In genomic region chr15:99421758-99422157, GRCh38 we compare ENCODE assay signal across 21 cellular contexts.
DNase-seq lines count a peak whose midpoint lies in the region; ATAC-seq and TF ChIP-seq lines count a peak whose summit lies in the region.
"Had no signal": no experiment of that assay in that cellular context is flagged by ENCODE, and none has a peak within 500 bp of the region (broad histone marks: within the 10 kb centered on the region; RNA-seq: fewer than 3 reads in every experiment).

No MANE protein-coding gene starts in this region.

- H3K9me3 ChIP-seq in CD4-positive, CD25-positive, alpha-beta regulatory T cell (ENCODE audit: control insufficient read depth in 2 of 2, low read length in 2 of 2), result no peaks in the 10 kb centered on the region
- H3K9me3 ChIP-seq in CD8-positive, alpha-beta T cell (ENCODE audit: low read length), result no peaks in the 10 kb centered on the region
- H3K9me3 ChIP-seq in hepatocyte (ENCODE audit: low read depth), result no peaks in the 10 kb centered on the region
- H3K9me3 ChIP-seq: MG63 had no signal

- no peak overlapping the region for H3K27ac ChIP-seq in CD4-positive, CD25-positive, alpha-beta regulatory T cell (ENCODE audit: insufficient read depth, low read length, poor library complexity, severe bottlenecking)
- no peak overlapping the region for H3K27ac ChIP-seq in CD8-positive, alpha-beta T cell (ENCODE audit: low read depth, low read length)
- peak overlapping the region; percentile 68 for H3K27ac ChIP-seq in hepatocyte
- H3K27ac ChIP-seq: HL-60 had no signal

- no peaks in the 10 kb centered on the region for H3K9me2 ChIP-seq in hepatocyte (replicated peaks; ENCODE audit: insufficient read depth)

- no peaks in the 10 kb centered on the region for H3K79me2 ChIP-seq in hepatocyte

- H2AFZ ChIP-seq in hepatocyte, result no peak overlapping the region

- TF ChIP-seq CTCF in CD8-positive, alpha-beta T cell (IDR thresholded peaks at IDR 0.05), result no peak
- TF ChIP-seq CTCF in hepatocyte (IDR thresholded peaks at IDR 0.05; ENCODE audit: poor library complexity), result no peak

- peak overlapping the region; percentile 15 for H3K4me3 ChIP-seq in CD4-positive, CD25-positive, alpha-beta regulatory T cell (ENCODE audit: low read depth, low read length)
- no peak overlapping the region for H3K4me3 ChIP-seq in CD8-positive, alpha-beta T cell (ENCODE audit: low read depth, low read length)
- H3K4me3 ChIP-seq in hepatocyte, result no peak overlapping the region
- H3K4me3 ChIP-seq: BLaER1 treated with 17β-estradiol and CSF1 and Interleukin-3, amounts not matched to agents 10 nM and 100 nM; MG63 had no signal

- POLR2A ChIA-PET in CD8-positive, alpha-beta T cell (lab: Charles Lee), result interaction anchor here (1.1 to 1.5 kb wide), 4 partner anchors 13 to 145 kb away, joined by 3 to 5 read pairs (median 4); partner anchors contain the start of gene MEF2A

- no peaks in the 10 kb centered on the region for H3K36me3 ChIP-seq in CD4-positive, CD25-positive, alpha-beta regulatory T cell (ENCODE audit: control insufficient read depth, insufficient read depth, low read length)
- no peaks in the 10 kb centered on the region for H3K36me3 ChIP-seq in CD8-positive, alpha-beta T cell (ENCODE audit: insufficient read depth, low read length)
- no peaks in the 10 kb centered on the region for H3K36me3 ChIP-seq in hepatocyte (replicated peaks; ENCODE audit: insufficient read depth, low read depth)
- H3K36me3 ChIP-seq: BLaER1 treated with 17β-estradiol and CSF1 and Interleukin-3, amounts not matched to agents 10 nM and 100 nM; MG63 had no signal

- WGBS in hepatocyte (ENCODE audit: low lambda C conversion rate, missing lambda C conversion rate), result 97% methylated on average over 1 of the region's 1 CpG

- H3K27ac Mint-ChIP-seq in activated CD8-positive, alpha-beta memory T cell treated with anti-CD3 and anti-CD28 coated beads, Interleukin-2, amount 10 ng/mL, durations not matched to agents 7 days and 5 days, result no peak overlapping the region
- peak overlapping the region; percentile 9 to 89 (median 69) for H3K27ac Mint-ChIP-seq in CD4-positive, CD25-positive, alpha-beta regulatory T cell
- H3K27ac Mint-ChIP-seq in CD8-positive, alpha-beta T cell, result peak overlapping the region; percentile 93

- H3K36me3 Mint-ChIP-seq in activated CD8-positive, alpha-beta memory T cell treated with anti-CD3 and anti-CD28 coated beads, Interleukin-2, amount 10 ng/mL, durations not matched to agents 7 days and 5 days, result no peaks in the 10 kb centered on the region
- peaks cover 3% of the 10 kb centered on the region for H3K36me3 Mint-ChIP-seq in CD4-positive, CD25-positive, alpha-beta regulatory T cell
- no peaks in the 10 kb centered on the region for H3K36me3 Mint-ChIP-seq in CD8-positive, alpha-beta T cell

- peaks cover 27% of the 10 kb centered on the region for H3K4me1 Mint-ChIP-seq in activated CD8-positive, alpha-beta memory T cell treated with anti-CD3 and anti-CD28 coated beads, Interleukin-2, amount 10 ng/mL, durations not matched to agents 7 days and 5 days
- peaks cover 7 to 61% (median 22%) of the 10 kb centered on the region in 4 donors for H3K4me1 Mint-ChIP-seq in CD4-positive, CD25-positive, alpha-beta regulatory T cell
- peaks cover 59% of the 10 kb centered on the region for H3K4me1 Mint-ChIP-seq in CD8-positive, alpha-beta T cell (ENCODE audit: low read depth)

- DNase-seq in activated CD8-positive, alpha-beta memory T cell treated with anti-CD3 and anti-CD28 coated beads, Interleukin-2, amount 50 U/mL, for 48 hours, result peak; percentile 1
- no peak for DNase-seq in activated CD8-positive, alpha-beta memory T cell treated with anti-CD3 and anti-CD28 coated beads, Interleukin-2, amount 10 ng/mL, durations not matched to agents 7 days and 5 days
- no peak for DNase-seq in CD4-positive, CD25-positive, alpha-beta regulatory T cell
- peak in 1 of 7 experiments; percentile 48 for DNase-seq in CD8-positive, alpha-beta T cell
- DNase-seq in hepatocyte (ENCODE audit: low spot score) (no peak), left colon (no peak), NCI-H2081 (lab: John Stamatoyannopoulos, UW) (no peak)
- DNase-seq: DMS 273 treated with DMSO at 0.1 percent for 48 hours, DND-41, H7, Kasumi-1, MG63, NCI-H1048, NCI-H1436, NCI-H1930, NCI-H446 had no signal

- CTCF ChIA-PET in activated CD8-positive, alpha-beta memory T cell treated with anti-CD3 and anti-CD28 coated beads, Interleukin-2, amount 10 ng/mL, durations not matched to agents 7 days and 5 days (lab: Charles Lee), result interaction anchor here (1.9 kb wide), 1 partner anchor 282 kb away, joined by 7 read pairs; no protein-coding TSS in a partner anchor
- CTCF ChIA-PET in CD8-positive, alpha-beta T cell (lab: Charles Lee), result interaction anchor here (1.3 to 1.7 kb wide), 3 partner anchors 13 to 59 kb away, joined by 4 to 10 read pairs (median 4); no protein-coding TSS in a partner anchor

- H3K4me2 ChIP-seq in hepatocyte, result no peak overlapping the region

- ATAC-seq in activated CD8-positive, alpha-beta memory T cell treated with anti-CD3 and anti-CD28 coated beads, Interleukin-2, amount 10 ng/mL, durations not matched to agents 7 days and 5 days, result no peak
- no peak for ATAC-seq in CD4-positive, CD25-positive, alpha-beta regulatory T cell (ENCODE audit: low read depth in 2 of 2)
- no peak for ATAC-seq in CD8-positive, alpha-beta T cell
- no peak for ATAC-seq in left colon
- ATAC-seq in GM18498 (IDR thresholded peaks at IDR 0.05; ENCODE audit: unreplicated experiment), result no peak
- ATAC-seq: Right ventricle myocardium inferior had no signal

- H3K4me3 Mint-ChIP-seq in activated CD8-positive, alpha-beta memory T cell treated with anti-CD3 and anti-CD28 coated beads, Interleukin-2, amount 10 ng/mL, durations not matched to agents 7 days and 5 days, result no peak overlapping the region
- peak overlapping the region in 3 of 4 donors; percentile 1 to 68 (median 61) for H3K4me3 Mint-ChIP-seq in CD4-positive, CD25-positive, alpha-beta regulatory T cell
- H3K4me3 Mint-ChIP-seq in CD8-positive, alpha-beta T cell, result no peak overlapping the region

- H3K27me3 ChIP-seq in CD4-positive, CD25-positive, alpha-beta regulatory T cell (ENCODE audit: control insufficient read depth, insufficient read depth, low read length), result no peaks in the 10 kb centered on the region
- no peaks in the 10 kb centered on the region for H3K27me3 ChIP-seq in CD8-positive, alpha-beta T cell (ENCODE audit: insufficient read depth, low read length)
- no peaks in the 10 kb centered on the region for H3K27me3 ChIP-seq in hepatocyte
- H3K27me3 ChIP-seq: BLaER1 treated with 17β-estradiol and CSF1 and Interleukin-3, amounts not matched to agents 10 nM and 100 nM; MG63 had no signal

- peaks cover 36% of the 10 kb centered on the region for H3K4me1 ChIP-seq in CD4-positive, CD25-positive, alpha-beta regulatory T cell (ENCODE audit: control insufficient read depth, insufficient read depth, low read length, poor library complexity, severe bottlenecking)
- H3K4me1 ChIP-seq in CD8-positive, alpha-beta T cell (ENCODE audit: insufficient read depth, low read length), result peaks cover 58% of the 10 kb centered on the region
- peaks cover 20% of the 10 kb centered on the region for H3K4me1 ChIP-seq in hepatocyte (ENCODE audit: insufficient read depth)

- intact Hi-C loops in CD8-positive, alpha-beta T cell (cut with DNase I, micrococcal nuclease), result loop anchor here (1.0 to 5.0 kb wide), 3 partner anchors 51 to 144 kb away; partner anchors contain the start of gene MEF2A (in 1 of the 2)
- intact Hi-C loops in left colon (cut with DNase I, micrococcal nuclease), result no loop called here

- H3K27me3 Mint-ChIP-seq in activated CD8-positive, alpha-beta memory T cell treated with anti-CD3 and anti-CD28 coated beads, Interleukin-2, amount 10 ng/mL, durations not matched to agents 7 days and 5 days, result peaks cover 27% of the 10 kb centered on the region
- no peaks in the 10 kb centered on the region for H3K27me3 Mint-ChIP-seq in CD4-positive, CD25-positive, alpha-beta regulatory T cell
- no peaks in the 10 kb centered on the region for H3K27me3 Mint-ChIP-seq in CD8-positive, alpha-beta T cell (ENCODE audit: low read depth)
- H3K27me3 Mint-ChIP-seq: IgD-negative memory B cell had no signal

- no peaks in the 10 kb centered on the region for H3K9me3 Mint-ChIP-seq in activated CD8-positive, alpha-beta memory T cell treated with anti-CD3 and anti-CD28 coated beads, Interleukin-2, amount 10 ng/mL, durations not matched to agents 7 days and 5 days (ENCODE audit: low read depth)
- H3K9me3 Mint-ChIP-seq in CD4-positive, CD25-positive, alpha-beta regulatory T cell, result peaks cover 0 to 5% (median 0%) of the 10 kb centered on the region in 7 donors
- H3K9me3 Mint-ChIP-seq in CD8-positive, alpha-beta T cell, result peaks cover 2% of the 10 kb centered on the region

- H4K20me1 ChIP-seq in hepatocyte (ENCODE audit: insufficient read depth, poor library complexity, severe bottlenecking), result no peaks in the 10 kb centered on the region
- H4K20me1 ChIP-seq: BLaER1 treated with 17β-estradiol and CSF1 and Interleukin-3, amounts not matched to agents 10 nM and 100 nM had no signal

Comparison
In these comparisons a context has a peak if more than half of its experiments do, and no peak if none do; other contexts are left out.
1. H3K4me3 Mint-ChIP-seq: peak in CD4-positive, CD25-positive, alpha-beta regulatory T cell (3 of 4); none in activated CD8-positive, alpha-beta memory T cell treated with anti-CD3 and anti-CD28 coated beads, Interleukin-2, amount 10 ng/mL, durations not matched to agents 7 days and 5 days (single experiment) and CD8-positive, alpha-beta T cell (single experiment).
2. intact Hi-C loops: an anchor here in CD8-positive, alpha-beta T cell (1.0 to 5.0 kb wide); none called in left colon.